15 cellular contexts compared by ENCODE assay signal in the genomic region with DNA sequence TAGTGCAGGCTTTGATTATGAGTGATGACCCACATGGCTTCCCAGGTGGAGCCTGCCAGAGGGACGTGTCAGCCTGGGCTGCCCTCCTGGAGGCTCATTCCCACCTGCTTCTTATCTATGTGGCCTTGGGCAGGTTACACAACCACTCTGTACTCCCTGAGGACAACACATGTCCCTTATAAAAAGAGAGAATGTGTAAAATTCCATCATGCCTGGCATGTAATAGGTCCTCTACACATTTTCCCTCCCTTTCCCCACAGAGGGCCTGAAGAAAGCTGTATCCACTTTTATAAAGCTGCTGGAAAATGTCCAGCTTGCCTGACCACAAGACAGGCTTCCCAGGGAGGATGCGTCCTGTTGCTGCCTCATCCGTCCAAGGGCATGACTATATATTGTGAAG. TPM values are rescaled to one million over a fixed set of nuclear protein-coding genes. Genes with fewer than 3 reads are reported as not detected.
A peak's percentile ranks its signal among the peaks of the same experiment; 100 is the strongest.
DNase-seq lines count a peak whose midpoint lies in the region; ATAC-seq and TF ChIP-seq lines count a peak whose summit lies in the region.
"Had no signal": no experiment of that assay in that cellular context is flagged by ENCODE, and none has a peak within 500 bp of the region (broad histone marks: within the 10 kb centered on the region; RNA-seq: fewer than 3 reads in every experiment).

No MANE protein-coding gene starts in this region.

- TF ChIP-seq CTCF in RWPE2 (IDR thresholded peaks at IDR 0.05; ENCODE audit: poor library complexity, severe bottlenecking) (no peak), fibroblast of lung (conservative IDR thresholded peaks at IDR 0.05 in 1 of 2, IDR thresholded peaks at IDR 0.05 in 1 of 2; ENCODE audit: low read depth in 1 of 2, low read length in 2 of 2) (no peak)

- peaks cover 17% of the 10 kb centered on the region for H3K4me1 ChIP-seq in RWPE2 (ENCODE audit: insufficient read depth, poor library complexity, severe bottlenecking)
- H3K4me1 ChIP-seq in fibroblast of lung (ENCODE audit: control insufficient read depth, extremely low read depth, insufficient read depth, low read length): peaks cover 2% of the 10 kb centered on the region

- H3K9me3 ChIP-seq in RWPE2 (ENCODE audit: severe bottlenecking) (no peaks in the 10 kb centered on the region), fibroblast of lung (ENCODE audit: control insufficient read depth, insufficient read depth, low read depth, low read length) (no peaks in the 10 kb centered on the region)
- H3K9me3 ChIP-seq: thoracic aorta had no signal

- H3K36me3 ChIP-seq in RWPE2 (ENCODE audit: low read depth) (no peaks in the 10 kb centered on the region), fibroblast of lung (ENCODE audit: control insufficient read depth, insufficient read depth, low read length) (no peaks in the 10 kb centered on the region)
- H3K36me3 ChIP-seq: thoracic aorta had no signal

- no peak overlapping the region for H3K9ac ChIP-seq in fibroblast of lung (ENCODE audit: insufficient read depth, low read length)

- no peaks in the 10 kb centered on the region for H3K27me3 ChIP-seq in RWPE2 (ENCODE audit: insufficient read depth, poor library complexity, severe bottlenecking)
- no peaks in the 10 kb centered on the region for H3K27me3 ChIP-seq in fibroblast of lung (ENCODE audit: control insufficient read depth, insufficient read depth, low read length)

- H3K79me2 ChIP-seq in fibroblast of lung (ENCODE audit: control insufficient read depth, insufficient read depth, low read length): no peaks in the 10 kb centered on the region

- no peak overlapping the region for H3K4me2 ChIP-seq in fibroblast of lung (ENCODE audit: extremely low read depth, insufficient read depth, low read length)

- DNase-seq in GM04504 (ENCODE audit: low read depth) (peak; percentile 72), RWPE2 (ENCODE audit: low spot score) (no peak), fibroblast of lung (ENCODE audit: low read depth in 2 of 2) (peak; percentile 26 to 74), skeletal muscle cell (ENCODE audit: low read depth) (peak; percentile 69), globus pallidus (ENCODE audit: low spot score) (no peak), 8988T (no peak)
- DNase-seq: activated effector memory CD4-positive, alpha-beta T cell treated with Interleukin-2 at 50 U/mL for 16 hours; CD4-positive, alpha-beta memory T cell; effector memory CD4-positive, alpha-beta T cell; head of caudate nucleus; left cardiac atrium; NCI-H1092 treated with DMSO at 0.1 percent for 48 hours had no signal

- ATAC-seq in RWPE2 (ENCODE audit: low read depth) (peak; percentile 42), GM21360 (IDR thresholded peaks at IDR 0.05; ENCODE audit: unreplicated experiment) (no peak)
- ATAC-seq: left cardiac atrium had no signal

- H2AFZ ChIP-seq in fibroblast of lung (ENCODE audit: low read length): no peak overlapping the region

- no peaks in the 10 kb centered on the region for H4K20me1 ChIP-seq in fibroblast of lung (ENCODE audit: control insufficient read depth, extremely low read depth, insufficient read depth, low read length)

- no peak overlapping the region for H3K4me3 ChIP-seq in RWPE2 (ENCODE audit: severe bottlenecking)
- H3K4me3 ChIP-seq in fibroblast of lung (replicated peaks in 1 of 4; ENCODE audit: control extremely low read depth in 1 of 4, insufficient read depth in 1 of 4, low read depth in 3 of 4, low read length in 4 of 4): no peak overlapping the region
- no peak overlapping the region for H3K4me3 ChIP-seq in skeletal muscle cell (ENCODE audit: low read depth, low read length)
- H3K4me3 ChIP-seq: thoracic aorta had no signal

- H3K27ac ChIP-seq in RWPE2 (ENCODE audit: poor library complexity, severe bottlenecking): peak overlapping the region; percentile 58
- H3K27ac ChIP-seq in fibroblast of lung (ENCODE audit: insufficient read depth, low read length): no peak overlapping the region
- H3K27ac ChIP-seq: thoracic aorta, VCaP had no signal

RNA-seq across cellular contexts. Expression of gene VSTM5, which starts 55.0 kb away (rescaled TPM):
- total RNA-seq in fibroblast of lung: 0.50 and 0.51 TPM in 2 replicates
- 0.50 and 1.4 TPM in 2 replicates for polyA plus RNA-seq in fibroblast of lung
- 0.30 and 0.57 TPM in 2 replicates for polyA plus RNA-seq in fibroblast of lung (2012)
- polyA minus RNA-seq in fibroblast of lung (ENCODE audit: low replicate concordance): 0.93 and 2.0 TPM in 2 replicates
- total RNA-seq: CD4-positive, alpha-beta memory T cell; thoracic aorta had no signal
- polyA plus RNA-seq: CD4-positive, alpha-beta memory T cell had no signal

Comparison
In these comparisons a context has a peak if more than half of its experiments do, and no peak if none do; other contexts are left out.
1. DNase-seq: peak in GM04504 (single experiment), fibroblast of lung (2 of 2) and skeletal muscle cell (single experiment); none in RWPE2 (single experiment), globus pallidus (single experiment) and 8988T (single experiment).